7 cellular contexts compared by ENCODE assay signal in the genomic region with DNA sequence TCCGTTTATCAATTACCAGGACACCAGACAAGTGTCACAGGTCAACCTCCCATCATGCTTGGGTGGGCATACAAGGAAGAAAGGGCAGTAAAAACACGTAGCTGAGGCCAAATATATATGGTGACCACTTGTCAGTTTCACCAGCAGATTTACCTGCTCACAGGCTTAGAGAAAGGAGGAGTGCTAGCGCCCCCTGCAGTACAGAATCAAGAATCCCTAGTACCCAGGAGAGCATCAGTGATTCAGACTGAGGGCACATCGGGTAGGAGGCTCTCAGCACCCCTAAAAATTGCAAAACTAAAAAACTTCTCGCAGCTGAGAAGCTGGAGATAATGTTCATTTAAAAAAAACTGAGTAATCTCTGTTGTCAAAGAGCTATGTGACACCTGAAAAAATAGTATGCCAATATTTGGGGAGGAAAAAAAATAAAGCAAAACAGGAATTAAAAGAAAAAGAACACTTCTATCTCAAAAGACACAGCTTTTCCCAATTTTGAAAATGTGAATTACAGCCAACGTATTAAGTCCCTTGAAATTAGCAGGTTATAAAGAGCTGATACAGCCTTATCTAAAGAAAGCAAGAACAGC. TPM values are rescaled to one million over a fixed set of nuclear protein-coding genes. Genes with fewer than 3 reads are reported as not detected.
DNase-seq lines count a peak whose midpoint lies in the region; ATAC-seq and TF ChIP-seq lines count a peak whose summit lies in the region.

No MANE protein-coding gene starts in this region.

- H3K27me3 Mint-ChIP-seq in central memory CD8-positive, alpha-beta T cell, result peaks cover 71% of the 10 kb centered on the region

- no peaks in the 10 kb centered on the region for H3K9me3 Mint-ChIP-seq in central memory CD8-positive, alpha-beta T cell

- peak; percentile 77 for TF ChIP-seq RAD21 in Ishikawa (IDR thresholded peaks at IDR 0.05; ENCODE audit: low read depth)

- no peaks in the 10 kb centered on the region for H3K36me3 Mint-ChIP-seq in central memory CD8-positive, alpha-beta T cell (ENCODE audit: insufficient read depth)

- no peak for TF ChIP-seq EP300 in Ishikawa (IDR thresholded peaks at IDR 0.05; ENCODE audit: borderline replicate concordance)

- no peak overlapping the region for H3K4me3 Mint-ChIP-seq in central memory CD8-positive, alpha-beta T cell

- H3K4me1 Mint-ChIP-seq in central memory CD8-positive, alpha-beta T cell, result no peaks in the 10 kb centered on the region

- ATAC-seq in GM19452 (IDR thresholded peaks at IDR 0.05; ENCODE audit: unreplicated experiment) (peak; percentile 79), HG03097 (IDR thresholded peaks at IDR 0.05; ENCODE audit: low FRiP score, unreplicated experiment) (no peak)
- ATAC-seq in central memory CD8-positive, alpha-beta T cell (replicated peaks; ENCODE audit: extremely low read depth, poor library complexity, severe bottlenecking), result peak; percentile 48

- DNase-seq in EL, result peak; percentile 35
- peak; percentile 71 for DNase-seq in RPMI8226
- no peak for DNase-seq in central memory CD8-positive, alpha-beta T cell (ENCODE audit: low spot score in 2 of 2)
- DNase-seq in myocyte (ENCODE audit: low read depth), result peak; percentile 24

- H3K27ac Mint-ChIP-seq in central memory CD8-positive, alpha-beta T cell (ENCODE audit: low read depth), result no peak overlapping the region

TF ChIP-seq in Ishikawa, 13 proteins besides CTCF, POLR2A, EP300 and RAD21:
- TF ChIP-seq ZBTB7A (IDR thresholded peaks at IDR 0.05; ENCODE audit: low read depth) (no peak), NFIC (IDR thresholded peaks at IDR 0.05) (no peak), EGR1 (IDR thresholded peaks at IDR 0.05) (no peak), YY1 (IDR thresholded peaks at IDR 0.05; ENCODE audit: low read depth) (no peak)
- TF ChIP-seq, protein P1, sequence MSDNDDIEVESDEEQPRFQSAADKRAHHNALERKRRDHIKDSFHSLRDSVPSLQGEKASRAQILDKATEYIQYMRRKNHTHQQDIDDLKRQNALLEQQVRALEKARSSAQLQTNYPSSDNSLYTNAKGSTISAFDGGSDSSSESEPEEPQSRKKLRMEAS (IDR thresholded peaks at IDR 0.05), result no peak
- TF ChIP-seq, protein P2, sequence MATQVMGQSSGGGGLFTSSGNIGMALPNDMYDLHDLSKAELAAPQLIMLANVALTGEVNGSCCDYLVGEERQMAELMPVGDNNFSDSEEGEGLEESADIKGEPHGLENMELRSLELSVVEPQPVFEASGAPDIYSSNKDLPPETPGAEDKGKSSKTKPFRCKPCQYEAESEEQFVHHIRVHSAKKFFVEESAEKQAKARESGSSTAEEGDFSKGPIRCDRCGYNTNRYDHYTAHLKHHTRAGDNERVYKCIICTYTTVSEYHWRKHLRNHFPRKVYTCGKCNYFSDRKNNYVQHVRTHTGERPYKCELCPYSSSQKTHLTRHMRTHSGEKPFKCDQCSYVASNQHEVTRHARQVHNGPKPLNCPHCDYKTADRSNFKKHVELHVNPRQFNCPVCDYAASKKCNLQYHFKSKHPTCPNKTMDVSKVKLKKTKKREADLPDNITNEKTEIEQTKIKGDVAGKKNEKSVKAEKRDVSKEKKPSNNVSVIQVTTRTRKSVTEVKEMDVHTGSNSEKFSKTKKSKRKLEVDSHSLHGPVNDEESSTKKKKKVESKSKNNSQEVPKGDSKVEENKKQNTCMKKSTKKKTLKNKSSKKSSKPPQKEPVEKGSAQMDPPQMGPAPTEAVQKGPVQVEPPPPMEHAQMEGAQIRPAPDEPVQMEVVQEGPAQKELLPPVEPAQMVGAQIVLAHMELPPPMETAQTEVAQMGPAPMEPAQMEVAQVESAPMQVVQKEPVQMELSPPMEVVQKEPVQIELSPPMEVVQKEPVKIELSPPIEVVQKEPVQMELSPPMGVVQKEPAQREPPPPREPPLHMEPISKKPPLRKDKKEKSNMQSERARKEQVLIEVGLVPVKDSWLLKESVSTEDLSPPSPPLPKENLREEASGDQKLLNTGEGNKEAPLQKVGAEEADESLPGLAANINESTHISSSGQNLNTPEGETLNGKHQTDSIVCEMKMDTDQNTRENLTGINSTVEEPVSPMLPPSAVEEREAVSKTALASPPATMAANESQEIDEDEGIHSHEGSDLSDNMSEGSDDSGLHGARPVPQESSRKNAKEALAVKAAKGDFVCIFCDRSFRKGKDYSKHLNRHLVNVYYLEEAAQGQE (IDR thresholded peaks at IDR 0.05; ENCODE audit: low read depth), result no peak

RNA-seq across cellular contexts. Expression of gene MON1B, which starts 21.2 kb away (rescaled TPM):
- total RNA-seq in myocyte, result 9.5 and 12.1 TPM in 2 replicates
- 19.1 TPM for polyA plus RNA-seq in myocyte (2012)

RNA-seq across cellular contexts. Expression of gene SYCE1L, which starts 29.5 kb away (rescaled TPM):
- 0.45 and 1.2 TPM in 2 replicates for total RNA-seq in myocyte
- 0.83 TPM for polyA plus RNA-seq in myocyte (2012)

Comparison
In these comparisons a context has a peak if more than half of its experiments do, and no peak if none do; other contexts are left out.
1. DNase-seq: peak in EL (single experiment), RPMI8226 (single experiment) and myocyte (single experiment); none in central memory CD8-positive, alpha-beta T cell (0 of 2).